In genomic region chr17:41067281-41067680, GRCh38 we compare ENCODE assay signal across 14 cellular contexts.
"Had no signal": no experiment of that assay in that cellular context is flagged by ENCODE, and none has a peak within 500 bp of the region (broad histone marks: within the 10 kb centered on the region; RNA-seq: fewer than 3 reads in every experiment).

No MANE protein-coding gene starts in this region.

- H3K36me3 ChIP-seq: adrenal gland, heart left ventricle, neutrophil, thoracic aorta had no signal

- DNase-seq: activated CD4-positive, alpha-beta T cell treated with anti-CD3 and anti-CD28 coated beads for 1 hour; activated CD4-positive, alpha-beta T cell treated with anti-CD3 and anti-CD28 coated beads, Interleukin-2, amount 50 U/mL, for 48 hours; activated naive CD4-positive, alpha-beta T cell treated with anti-CD3 and anti-CD28 coated beads, Interleukin-2, amount 10 ng/mL, durations not matched to agents 7 days and 5 days; activated T-cell treated with anti-CD3 and anti-CD28 coated beads, Interleukin-2, amount 50 U/mL, for 1 hour; adrenal gland; erythroblast; heart left ventricle; immature natural killer cell; mesendoderm; natural killer cell; retina had no signal

- H3K9me3 ChIP-seq: adrenal gland, heart left ventricle, neutrophil, thoracic aorta had no signal

- H3K27ac ChIP-seq: adrenal gland, heart left ventricle, neutrophil, thoracic aorta had no signal

- H3K4me3 ChIP-seq: adrenal gland, heart left ventricle, thoracic aorta had no signal

- ATAC-seq: heart left ventricle; natural killer cell; stimulated activated effector memory CD8-positive, alpha-beta T cell treated with anti-CD3 and anti-CD28 coated beads, Interleukin-12 subunit alpha, Interleukin-12 subunit beta, amount 100 ng/mL, for 72 hours had no signal
